In the genomic region with DNA sequence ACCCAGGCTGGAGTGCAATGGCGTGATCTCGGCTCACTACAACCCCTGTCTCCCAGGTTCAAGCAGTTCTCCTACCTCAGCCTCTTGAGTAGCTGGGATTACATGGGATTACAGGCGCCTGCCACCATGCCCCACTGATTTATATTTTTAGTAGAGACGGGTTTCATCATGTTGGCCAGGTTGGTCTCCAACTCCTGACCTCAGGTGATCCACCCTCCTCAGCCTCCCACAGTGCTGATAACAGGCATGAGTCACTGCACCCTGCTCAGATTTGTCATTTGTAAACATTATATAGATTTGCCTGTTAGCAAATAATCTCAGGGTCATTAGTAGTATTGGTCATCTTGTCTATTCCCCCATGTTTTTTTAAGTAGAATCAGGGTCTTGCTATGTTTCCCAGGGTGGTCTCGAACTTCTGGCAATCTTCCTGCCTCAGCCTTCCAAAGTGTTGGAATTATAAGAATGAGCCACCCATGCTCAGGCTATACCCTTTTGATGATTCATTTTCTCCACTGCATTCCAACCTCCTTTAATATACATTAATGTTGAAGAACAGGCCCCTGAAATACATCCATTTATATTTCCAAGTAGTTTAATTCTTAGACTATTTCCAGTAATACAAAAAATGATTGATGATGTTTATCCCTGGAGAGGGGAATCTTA, we compare ENCODE assay signal across 20 cellular contexts. TPM values are rescaled to one million over a fixed set of nuclear protein-coding genes. Genes with fewer than 3 reads are reported as not detected.
A peak's percentile ranks its signal among the peaks of the same experiment; 100 is the strongest.
DNase-seq lines count a peak whose midpoint lies in the region; ATAC-seq, FAIRE-seq and TF ChIP-seq lines count a peak whose summit lies in the region.
"Had no signal": no experiment of that assay in that cellular context is flagged by ENCODE, and none has a peak within 500 bp of the region (broad histone marks: within the 10 kb centered on the region; RNA-seq: fewer than 3 reads in every experiment).

No MANE protein-coding gene starts in this region.

- no peaks in the 10 kb centered on the region for H3K9me3 ChIP-seq in keratinocyte (ENCODE audit: control insufficient read depth, low read depth, low read length)
- no peaks in the 10 kb centered on the region for H3K9me3 ChIP-seq in MG63
- H3K9me3 ChIP-seq: adrenal gland, esophagus muscularis mucosa, HAP-1, left lung, testis had no signal

- no peaks in the 10 kb centered on the region for H3K9me1 ChIP-seq in keratinocyte (ENCODE audit: control insufficient read depth, extremely low read depth, insufficient read depth, low read length)

- DNase-seq in Daoy (ENCODE audit: low read depth) = peak; percentile 20
- peak; percentile 38 for DNase-seq in LoVo (ENCODE audit: low spot score)
- DNase-seq in astrocyte of the spinal cord (ENCODE audit: low read depth, low spot score) = peak; percentile 7
- DNase-seq in keratinocyte (ENCODE audit: low read depth, low spot score) = no peak
- DNase-seq in stimulated activated naive CD4-positive, alpha-beta T cell treated with Interleukin-2 at 50 U/mL for 16 hours (lab: John Stamatoyannopoulos, UW) = no peak
- DNase-seq in islet precursor cell = no peak
- DNase-seq in MG63 = no peak
- DNase-seq: activated CD4-positive, alpha-beta T cell treated with anti-CD3 and anti-CD28 coated beads, Interleukin-2, amount 10 ng/mL, durations not matched to agents 7 days and 5 days; adrenal gland; DMS 273 treated with DMSO at 0.1 percent for 48 hours; effector CD4-positive, alpha-beta T cell; left lung; NCI-H1417 treated with DMSO at 0.1 percent for 48 hours; NCI-H748 treated with DMSO at 0.1 percent for 48 hours; nephron progenitor cell; testis had no signal

- peaks cover 6% of the 10 kb centered on the region for H3K4me1 ChIP-seq in keratinocyte (ENCODE audit: control insufficient read depth, extremely low read depth, insufficient read depth, low read length)
- H3K4me1 ChIP-seq: adrenal gland, esophagus muscularis mucosa, HAP-1, left lung, testis had no signal

- H3K9ac ChIP-seq in keratinocyte (ENCODE audit: control insufficient read depth, extremely low read depth, insufficient read depth, low read length) = no peak overlapping the region

- peak overlapping the region; percentile 52 for H3K27ac ChIP-seq in keratinocyte (ENCODE audit: control insufficient read depth, insufficient read depth, low read length)
- H3K27ac ChIP-seq: adrenal gland, esophagus muscularis mucosa, left lung, testis had no signal

- H3K36me3 ChIP-seq in keratinocyte (ENCODE audit: control insufficient read depth in 2 of 2, extremely low read depth in 1 of 2, insufficient read depth in 2 of 2, low read length in 2 of 2) (no peaks in the 10 kb centered on the region), MG63 (peaks cover 18% of the 10 kb centered on the region)
- H3K36me3 ChIP-seq: adrenal gland, esophagus muscularis mucosa, left lung had no signal

- dilution Hi-C loops in keratinocyte (cut with MboI; ENCODE audit: extremely low pct_ligation_motif_present, low sequenced_read_pairs) = no loop called here

- H4K20me1 ChIP-seq in keratinocyte (ENCODE audit: control insufficient read depth, extremely low read depth, insufficient read depth, low read length) = no peaks in the 10 kb centered on the region

- no peaks in the 10 kb centered on the region for H3K79me2 ChIP-seq in keratinocyte (ENCODE audit: control insufficient read depth, insufficient read depth, low read length)

- no peak for FAIRE-seq in keratinocyte (lab: Jason Lieb, UNC)

- in situ Hi-C loops in astrocyte of the spinal cord (cut with HindIII; ENCODE audit: low sequenced_read_pairs) = no loop called here

- no peak for ATAC-seq in GM21717 (IDR thresholded peaks at IDR 0.05; ENCODE audit: unreplicated experiment)
- ATAC-seq: left lung, sciatic nerve had no signal

- H3K27me3 ChIP-seq in keratinocyte (ENCODE audit: control insufficient read depth, extremely low read depth, insufficient read depth, low read length) = no peaks in the 10 kb centered on the region
- no peaks in the 10 kb centered on the region for H3K27me3 ChIP-seq in MG63
- H3K27me3 ChIP-seq: adrenal gland, esophagus muscularis mucosa, left lung, testis had no signal

- TF ChIP-seq CTCF in astrocyte of the spinal cord (IDR thresholded peaks at IDR 0.05; ENCODE audit: low read depth, low read length) (no peak), keratinocyte (optimal IDR thresholded peaks at IDR 0.05 in 1 of 3, IDR thresholded peaks at IDR 0.05 in 1 of 3, conservative IDR thresholded peaks at IDR 0.05 in 1 of 3; ENCODE audit: extremely low read depth in 1 of 3, insufficient read depth in 2 of 3, low read length in 3 of 3) (no peak)

- H3K4me3 ChIP-seq in astrocyte of the spinal cord (ENCODE audit: low read depth, low read length) = no peak overlapping the region
- H3K4me3 ChIP-seq in keratinocyte (ENCODE audit: control insufficient read depth in 2 of 3, extremely low read depth in 1 of 3, insufficient read depth in 2 of 3, low read depth in 1 of 3, low read length in 3 of 3) = no peak overlapping the region
- H3K4me3 ChIP-seq in MG63 = no peak overlapping the region
- H3K4me3 ChIP-seq: adrenal gland, esophagus muscularis mucosa, HAP-1, left lung, testis had no signal

- H3K4me2 ChIP-seq in keratinocyte (ENCODE audit: control insufficient read depth, extremely low read depth, insufficient read depth, low read depth, low read length) = peak overlapping the region; percentile 45

- no peak overlapping the region for H2AFZ ChIP-seq in keratinocyte (ENCODE audit: control insufficient read depth, low read length)

RNA-seq across cellular contexts. Expression of gene CENPH, which starts 17.3 kb away (rescaled TPM):
- 65.7 and 66.2 TPM in 2 replicates for total RNA-seq in Daoy (2014; rRNA removed; shearing (Covaris generic))
- polyA plus RNA-seq in keratinocyte = 4.6 to 13.4 TPM (median 7.4 TPM) in 3 replicates
- polyA plus RNA-seq in keratinocyte (2011; ENCODE audit: low read depth) = 21.5 TPM
- 6.2 and 6.3 TPM in 2 replicates for polyA plus RNA-seq in keratinocyte (2011; cell fraction: cytosol; rRNA removed)
- polyA plus RNA-seq in keratinocyte (2011; cell fraction: nucleus; rRNA removed) = 2.1 and 2.3 TPM in 2 replicates
- polyA plus RNA-seq in keratinocyte (2012; ENCODE audit: low replicate concordance) = 3.8 and 12.3 TPM in 2 replicates
- 0.59 to 3.4 TPM (median 0.96 TPM) in 3 replicates for polyA minus RNA-seq in keratinocyte
- 3.1 TPM for polyA minus RNA-seq in keratinocyte (2011; cell fraction: cytosol; rRNA and poly(A)+ RNA removed)
- 2.3 TPM in 1 of 2 replicates, not detected in the other for polyA minus RNA-seq in keratinocyte (2011; cell fraction: nucleus; rRNA and poly(A)+ RNA removed)
- 33.6 and 64.3 TPM in 2 replicates for total RNA-seq in MG63 (2014; rRNA removed; shearing (Covaris generic); ENCODE audit: low replicate concordance)

RNA-seq across cellular contexts. Expression of gene CDK7, which starts 28.0 kb away (rescaled TPM):
- 89.8 and 91.9 TPM in 2 replicates for total RNA-seq in Daoy (2014; rRNA removed; shearing (Covaris generic))
- polyA plus RNA-seq in keratinocyte = 43.4 to 80.6 TPM (median 80.5 TPM) in 3 replicates
- polyA plus RNA-seq in keratinocyte (2011; ENCODE audit: low read depth) = 398 TPM
- polyA plus RNA-seq in keratinocyte (2011; cell fraction: cytosol; rRNA removed) = 49.7 and 80.2 TPM in 2 replicates
- polyA plus RNA-seq in keratinocyte (2011; cell fraction: nucleus; rRNA removed) = 45.7 and 64.8 TPM in 2 replicates
- 82.3 and 103 TPM in 2 replicates for polyA plus RNA-seq in keratinocyte (2012; ENCODE audit: low replicate concordance)
- 23.7 to 52.9 TPM (median 41.9 TPM) in 3 replicates for polyA minus RNA-seq in keratinocyte
- polyA minus RNA-seq in keratinocyte (2011; cell fraction: cytosol; rRNA and poly(A)+ RNA removed) = 65.8 TPM
- polyA minus RNA-seq in keratinocyte (2011; cell fraction: nucleus; rRNA and poly(A)+ RNA removed) = 130 and 132 TPM in 2 replicates
- total RNA-seq in MG63 (2014; rRNA removed; shearing (Covaris generic); ENCODE audit: low replicate concordance) = 48.3 and 56.2 TPM in 2 replicates

RNA-seq across cellular contexts. Expression of gene CCNB1, which starts 39.7 kb away (rescaled TPM):
- 801 and 1,008 TPM in 2 replicates for total RNA-seq in Daoy (2014; rRNA removed; shearing (Covaris generic))
- polyA plus RNA-seq in keratinocyte = 38.8 to 126 TPM (median 98.0 TPM) in 3 replicates
- 5.4 TPM for polyA plus RNA-seq in keratinocyte (2011; ENCODE audit: low read depth)
- 28.5 and 46.3 TPM in 2 replicates for polyA plus RNA-seq in keratinocyte (2011; cell fraction: cytosol; rRNA removed)
- 39.3 and 47.1 TPM in 2 replicates for polyA plus RNA-seq in keratinocyte (2011; cell fraction: nucleus; rRNA removed)
- 4.9 and 107 TPM in 2 replicates for polyA plus RNA-seq in keratinocyte (2012; ENCODE audit: low replicate concordance)
- polyA minus RNA-seq in keratinocyte = 13.5 to 62.1 TPM (median 14.2 TPM) in 3 replicates
- 15.7 TPM for polyA minus RNA-seq in keratinocyte (2011; cell fraction: cytosol; rRNA and poly(A)+ RNA removed)
- 7.2 and 15.4 TPM in 2 replicates for polyA minus RNA-seq in keratinocyte (2011; cell fraction: nucleus; rRNA and poly(A)+ RNA removed)
- 310 and 430 TPM in 2 replicates for total RNA-seq in MG63 (2014; rRNA removed; shearing (Covaris generic); ENCODE audit: low replicate concordance)

Comparison
In these comparisons a context has a peak if more than half of its experiments do, and no peak if none do; other contexts are left out.
1. DNase-seq: peak in Daoy (single experiment), LoVo (single experiment) and astrocyte of the spinal cord (single experiment); none in keratinocyte (single experiment), stimulated activated naive CD4-positive, alpha-beta T cell treated with Interleukin-2 at 50 U/mL for 16 hours (single experiment), islet precursor cell (single experiment) and MG63 (single experiment).